Comparison of ENCODE assay signal across 1 cellular context in genomic region chr1:31633117-31633516, GRCh38.
TF ChIP-seq lines count a peak whose summit lies in the region.

No MANE protein-coding gene starts in this region.

TF ChIP-seq in HepG2, 621 proteins besides CTCF, POLR2A, EP300 and RAD21:
- peak; percentile 8; the same call in 1 of the 2 replicates for TF ChIP-seq SMC3 (IDR thresholded peaks at IDR 0.05; ENCODE audit: low read length)
- TF ChIP-seq STAG1 (CRISPR knock-in tag; IDR thresholded peaks at IDR 0.05) = peak; percentile 19; the same call in 1 of the 2 replicates
- TF ChIP-seq CEBPG (CRISPR knock-in tag; IDR thresholded peaks at IDR 0.05) = no peak
- no peak for TF ChIP-seq ZNF556 (CRISPR knock-in tag; IDR thresholded peaks at IDR 0.05; ENCODE audit: borderline replicate concordance)
- TF ChIP-seq MAFF (IDR thresholded peaks at IDR 0.05; ENCODE audit: low read depth, low read length) = no peak
- TF ChIP-seq ZBTB38 (CRISPR knock-in tag; IDR thresholded peaks at IDR 0.05) = no peak
- TF ChIP-seq SOX6 (IDR thresholded peaks at IDR 0.05) = no peak
- TF ChIP-seq SOX6 (CRISPR knock-in tag; IDR thresholded peaks at IDR 0.05) = no peak
- no peak for TF ChIP-seq ZNF335 (CRISPR knock-in tag; IDR thresholded peaks at IDR 0.05)
- TF ChIP-seq ZFX (CRISPR knock-in tag; IDR thresholded peaks at IDR 0.05; ENCODE audit: low read depth) = peak; percentile 69; the same call in 1 of the 2 replicates
- TF ChIP-seq HNRNPL (IDR thresholded peaks at IDR 0.05; ENCODE audit: low read depth, low read length) = no peak
- no peak for TF ChIP-seq RORA (CRISPR knock-in tag; IDR thresholded peaks at IDR 0.05)
- peak; percentile 34; the same call in 1 of the 2 replicates for TF ChIP-seq ZFY (CRISPR knock-in tag; IDR thresholded peaks at IDR 0.05)
